ENCODE assay signal across 8 cellular contexts in genomic region chr4:48269861-48270515, GRCh38. TPM values are rescaled to one million over a fixed set of nuclear protein-coding genes. Genes with fewer than 3 reads are reported as not detected.
DNase-seq lines count a peak whose midpoint lies in the region; ATAC-seq and TF ChIP-seq lines count a peak whose summit lies in the region.

No MANE protein-coding gene starts in this region.

- peak overlapping the region in 38 of 59 donors; percentile 6 to 80 (median 60) for H3K27ac ChIP-seq in dorsolateral prefrontal cortex
- peak overlapping the region; percentile 91 for H3K27ac ChIP-seq in lower lobe of right lung

- H3K9me3 ChIP-seq in lower lobe of right lung, result no peaks in the 10 kb centered on the region

- intact Hi-C loops in dorsolateral prefrontal cortex (cut with DNase I) (no loop called here), lower lobe of right lung (cut with DNase I) (no loop called here)

- H3K27me3 ChIP-seq in BJ (ENCODE audit: control insufficient read depth, insufficient read depth, low read length) (no peaks in the 10 kb centered on the region), dorsolateral prefrontal cortex (peaks cover 0 to 8% (median 0%) of the 10 kb centered on the region in 45 donors), lower lobe of right lung (ENCODE audit: low read depth) (no peaks in the 10 kb centered on the region)

- peak; percentile 84 for ATAC-seq in GM19035 (IDR thresholded peaks at IDR 0.05; ENCODE audit: unreplicated experiment)
- peak; percentile 80 for ATAC-seq in HG03342 (IDR thresholded peaks at IDR 0.05; ENCODE audit: unreplicated experiment)
- ATAC-seq in lower lobe of right lung, result peak; percentile 97

- peaks cover 15% of the 10 kb centered on the region for H3K4me1 ChIP-seq in lower lobe of right lung

- DNase-seq in BJ (ENCODE audit: low read depth) (no peak), NCI-H69 (lab: John Stamatoyannopoulos, UW) (peak; percentile 86), dorsolateral prefrontal cortex (peak in 9 of 10 donors; percentile 34 to 80 (median 52)), lower lobe of right lung (peak; percentile 97)
- DNase-seq in activated CD4-positive, alpha-beta T cell treated with anti-CD3 and anti-CD28 coated beads, Interleukin-2, amount 50 U/mL, for 4 hours, result peak; percentile 82 to 84
- DNase-seq in stimulated activated CD4-positive, alpha-beta T cell treated with anti-CD3 and anti-CD28 coated beads, TNF-alpha, amount 100 ng/mL, for 24 hours (ENCODE audit: low read depth in 3 of 3), result peak; percentile 77 to 94 (median 80)

- CTCF ChIA-PET in BJ (lab: Yijun Ruan, JAX), result interaction anchor here (1.2 kb wide), 1 partner anchor 21 kb away, joined by 4 read pairs; no protein-coding TSS in a partner anchor

- POLR2A ChIA-PET in BJ (lab: Charles Lee), result no interaction called here

- H3K36me3 ChIP-seq in BJ (ENCODE audit: control insufficient read depth, insufficient read depth, low read length) (no peaks in the 10 kb centered on the region), lower lobe of right lung (no peaks in the 10 kb centered on the region)

- H3K4me3 ChIP-seq in BJ (ENCODE audit: low read depth, low read length) (peak overlapping the region; percentile 65), dorsolateral prefrontal cortex (peak overlapping the region; percentile 47 to 88 (median 72)), lower lobe of right lung (peak overlapping the region; percentile 87)

- TF ChIP-seq CTCF in BJ (IDR thresholded peaks at IDR 0.05; ENCODE audit: insufficient read depth, low read depth, low read length) (peak; percentile 52), dorsolateral prefrontal cortex (IDR thresholded peaks at IDR 0.05 in 54 of 56, conservative IDR thresholded peaks at IDR 0.05 in 2 of 56; ENCODE audit: low read depth in 1 of 56, partially characterized antibody in 56 of 56) (peak in 4 of 56 donors; percentile 11 to 23 (median 18)), lower lobe of right lung (IDR thresholded peaks at IDR 0.05) (no peak)

RNA-seq across cellular contexts. Expression of gene TEC, which starts 0.3 kb away (rescaled TPM):
- 0.20 and 0.28 TPM in 2 replicates for polyA plus RNA-seq in BJ (2011; rRNA removed)
- 0.15 and 0.33 TPM in 2 replicates for polyA minus RNA-seq in BJ (2011; rRNA and poly(A)+ RNA removed)
- total RNA-seq in dorsolateral prefrontal cortex (1 to 10 TPM in 114 of 120 experiments, under 1 TPM in 6; 0.67 to 4.8 (median 2.3) TPM), lower lobe of right lung (7.4 TPM)
